ENCODE assay signal across 8 cellular contexts in genomic region chr11:68282141-68282860, GRCh38. TPM values are rescaled to one million over a fixed set of nuclear protein-coding genes. Genes with fewer than 3 reads are reported as not detected.
DNase-seq lines count a peak whose midpoint lies in the region; ATAC-seq and TF ChIP-seq lines count a peak whose summit lies in the region.

No MANE protein-coding gene starts in this region.

- H3K9me3 ChIP-seq in sigmoid colon (no peaks in the 10 kb centered on the region), PC-9 (ENCODE audit: insufficient read depth, low read depth) (no peaks in the 10 kb centered on the region)

- H3K4me1 ChIP-seq in sigmoid colon (no peaks in the 10 kb centered on the region), PC-9 (replicated peaks; ENCODE audit: insufficient read depth) (no peaks in the 10 kb centered on the region)

- H3K27ac ChIP-seq in sigmoid colon: no peak overlapping the region
- no peak overlapping the region for H3K27ac ChIP-seq in PC-9

- WGBS in sigmoid colon, 2 donors: 48 to 75% methylated on average over 15 of the region's 15 CpGs

- no peak for TF ChIP-seq POLR2A in sigmoid colon (IDR thresholded peaks at IDR 0.05)

- CTCF ChIA-PET in PC-9 (lab: Charles Lee): no interaction called here

- peak; percentile 63 for DNase-seq in activated CD4-positive, alpha-beta T cell treated with anti-CD3 and anti-CD28 coated beads for 48 hours
- peak; percentile 20 for DNase-seq in posterior vena cava (ENCODE audit: low spot score)
- no peak for DNase-seq in NCI-H2029 (lab: John Stamatoyannopoulos, UW)
- DNase-seq in sigmoid colon: no peak
- no peak for DNase-seq in PC-9
- DNase-seq in foreskin fibroblast: no peak

- no peak for TF ChIP-seq CTCF in sigmoid colon (IDR thresholded peaks at IDR 0.05)
- no peak for TF ChIP-seq CTCF in PC-9 (conservative IDR thresholded peaks at IDR 0.05)
- TF ChIP-seq CTCF in foreskin fibroblast (IDR thresholded peaks at IDR 0.05; ENCODE audit: low read depth, low read length): no peak

- H3K4me3 ChIP-seq in sigmoid colon (no peak overlapping the region), PC-9 (no peak overlapping the region), foreskin fibroblast (ENCODE audit: low read depth in 1 of 2, low read length in 2 of 2) (no peak overlapping the region)

- POLR2A ChIA-PET in PC-9 (lab: Charles Lee; ENCODE audit: unreplicated experiment): no interaction called here

- no peaks in the 10 kb centered on the region for H3K79me2 ChIP-seq in PC-9 (ENCODE audit: low read depth)

- TF ChIP-seq EP300 in sigmoid colon (IDR thresholded peaks at IDR 0.05): no peak

- no peak overlapping the region for H3K4me2 ChIP-seq in PC-9

- H3F3A ChIP-seq in PC-9 (ENCODE audit: insufficient read depth, low read depth): no peaks in the 10 kb centered on the region

- H3K27me3 ChIP-seq in sigmoid colon (no peaks in the 10 kb centered on the region), PC-9 (ENCODE audit: insufficient read depth, low read depth) (no peaks in the 10 kb centered on the region; the same call in 1 of the 2 replicates)

- ATAC-seq in GM18870 (IDR thresholded peaks at IDR 0.05; ENCODE audit: unreplicated experiment) (peak; percentile 67), HG03378 (IDR thresholded peaks at IDR 0.05; ENCODE audit: unreplicated experiment) (peak; percentile 62)

- intact Hi-C loops in posterior vena cava (cut with DNase I): no loop called here
- intact Hi-C loops in sigmoid colon (cut with DNase I): no loop called here
- intact Hi-C loops in PC-9 (cut with micrococcal nuclease; ENCODE audit: unreplicated experiment): no loop called here

- no peaks in the 10 kb centered on the region for H4K20me1 ChIP-seq in PC-9 (ENCODE audit: insufficient read depth)

- H2AFZ ChIP-seq in PC-9: no peak overlapping the region

- H3K9me2 ChIP-seq in PC-9 (ENCODE audit: insufficient read depth): no peaks in the 10 kb centered on the region

- H3K36me3 ChIP-seq in sigmoid colon: no peaks in the 10 kb centered on the region
- H3K36me3 ChIP-seq in PC-9 (ENCODE audit: low read depth): no peaks in the 10 kb centered on the region

- no TSS peak for BruUV-seq in PC-9 (replicated peaks; lab: Mats Ljungman, UMichigan)

RNA-seq across cellular contexts. Expression of gene C11orf24, which starts 10.5 kb away (rescaled TPM):
- total RNA-seq in posterior vena cava (10 to 100 TPM; 67.2 to 74.9 TPM), sigmoid colon (10 to 100 TPM; 13.7 to 25.4 (median 21.9) TPM), PC-9 (2021) (27.2 and 37.7 TPM in 2 replicates)
- 10 to 100 TPM; 37.8 to 70.3 (median 40.6) TPM for polyA plus RNA-seq in sigmoid colon

RNA-seq across cellular contexts. Expression of gene LRP5, which starts 30.1 kb away (rescaled TPM):
- total RNA-seq in posterior vena cava (10 to 100 TPM; 46.2 to 48.5 TPM), sigmoid colon (10 to 100 TPM; 18.3 to 43.8 (median 29.2) TPM), PC-9 (2021) (112 and 129 TPM in 2 replicates)
- 10 to 100 TPM; 18.0 to 63.1 (median 20.4) TPM for polyA plus RNA-seq in sigmoid colon

Comparison
In these comparisons a context has a peak if more than half of its experiments do, and no peak if none do; other contexts are left out.
1. DNase-seq: peak in activated CD4-positive, alpha-beta T cell treated with anti-CD3 and anti-CD28 coated beads for 48 hours (single experiment) and posterior vena cava (single experiment); none in NCI-H2029 (single experiment), sigmoid colon (single experiment), PC-9 (0 of 2) and foreskin fibroblast (0 of 2).